12 cellular contexts compared by ENCODE assay signal in the genomic region with DNA sequence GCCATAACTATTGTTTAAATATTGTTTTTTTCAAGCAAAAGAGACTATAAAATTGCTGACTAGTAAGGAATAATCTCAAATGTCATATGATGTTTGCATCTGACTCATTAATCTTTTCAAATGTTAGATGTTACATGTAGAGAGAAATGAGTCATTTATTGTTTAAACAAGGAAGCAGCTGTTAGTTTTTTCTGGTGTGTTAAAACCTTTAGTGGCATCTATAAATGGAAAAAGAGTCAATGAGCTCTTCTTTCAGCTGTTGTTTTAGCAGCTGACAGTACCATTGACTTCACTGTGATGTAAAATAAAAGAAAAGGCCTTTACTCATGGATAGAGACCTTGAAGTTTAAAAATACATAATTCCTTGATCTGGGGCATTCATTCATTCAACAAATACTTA. TPM values are rescaled to one million over a fixed set of nuclear protein-coding genes. Genes with fewer than 3 reads are reported as not detected.
DNase-seq lines count a peak whose midpoint lies in the region; ATAC-seq and TF ChIP-seq lines count a peak whose summit lies in the region.
"Had no signal": no experiment of that assay in that cellular context is flagged by ENCODE, and none has a peak within 500 bp of the region (broad histone marks: within the 10 kb centered on the region; RNA-seq: fewer than 3 reads in every experiment).

No MANE protein-coding gene starts in this region.

- no peak overlapping the region for H2AK5ac ChIP-seq in IMR-90 (ENCODE audit: low read depth, low read length)

- H3K36me3 ChIP-seq in IMR-90 (ENCODE audit: control insufficient read depth, insufficient read depth, low read length) (peaks cover 3% of the 10 kb centered on the region; the same call in 1 of the 2 replicates), tibial nerve (peaks cover 0 to 29% (median 0%) of the 10 kb centered on the region in 3 donors)

- H2BK15ac ChIP-seq in IMR-90 (ENCODE audit: low read depth, low read length), result no peak overlapping the region

- peak; percentile 44 for ATAC-seq in IMR-90 (ENCODE audit: low read depth)
- ATAC-seq in GM18519 (IDR thresholded peaks at IDR 0.05; ENCODE audit: low FRiP score, unreplicated experiment), result no peak

- H3K56ac ChIP-seq in IMR-90 (ENCODE audit: extremely low read depth, insufficient read depth, low read length), result no peak overlapping the region

- no peaks in the 10 kb centered on the region for H3K79me1 ChIP-seq in IMR-90 (ENCODE audit: low read depth in 1 of 2, low read length in 2 of 2)

- H4K20me1 ChIP-seq in IMR-90 (ENCODE audit: insufficient read depth, low read length), result no peaks in the 10 kb centered on the region

- no peaks in the 10 kb centered on the region for H3K27me3 ChIP-seq in IMR-90 (ENCODE audit: control insufficient read depth, insufficient read depth, low read length)
- H3K27me3 ChIP-seq in tibial nerve, result no peaks in the 10 kb centered on the region

- H2BK5ac ChIP-seq in IMR-90 (ENCODE audit: low read depth, low read length, poor library complexity, severe bottlenecking), result peak overlapping the region; percentile 1

- no peak overlapping the region for H4K5ac ChIP-seq in IMR-90 (ENCODE audit: low read depth, low read length)

- CTCF ChIA-PET in IMR-90 (lab: Yijun Ruan, JAX), result no interaction called here

- TF ChIP-seq CTCF in IMR-90 (conservative IDR thresholded peaks at IDR 0.05; ENCODE audit: low read depth, low read length) (no peak), VCaP (conservative IDR thresholded peaks at IDR 0.05) (no peak), tibial nerve (IDR thresholded peaks at IDR 0.05) (no peak)

- POLR2A ChIA-PET in IMR-90 (lab: Charles Lee; ENCODE audit: unreplicated experiment), result interaction anchor here (0.5 kb wide), 1 partner anchor 274 kb away, joined by 3 read pairs; no protein-coding TSS in a partner anchor

- H3K4ac ChIP-seq in IMR-90 (ENCODE audit: low read depth, low read length), result no peak overlapping the region

- no TSS peak for BruUV-seq in IMR-90 (replicated peaks; lab: Mats Ljungman, UMichigan)

- no peak overlapping the region for H4K91ac ChIP-seq in IMR-90 (ENCODE audit: insufficient read depth, low read depth, low read length)

- intact Hi-C loops in IMR-90 (cut with micrococcal nuclease), result no loop called here

- H2BK120ac ChIP-seq in IMR-90 (ENCODE audit: low read depth, low read length), result no peak overlapping the region

- no peak overlapping the region for H3K4me2 ChIP-seq in IMR-90 (ENCODE audit: low read depth, low read length)
- H3K4me2 ChIP-seq: KMS-11 had no signal

- H3K4me3 ChIP-seq in IMR-90 (ENCODE audit: insufficient read depth, low read depth, low read length) (no peak overlapping the region), tibial nerve (no peak overlapping the region)

- in situ Hi-C loops in Caki2 (cut with HindIII; ENCODE audit: low pct_unique_long_range_greater_than_20kb, low sequenced_read_pairs), result no loop called here
- in situ Hi-C loops in IMR-90 (cut with MboI; ENCODE audit: low sequenced_read_pairs), result no loop called here

- no peak overlapping the region for H3K27ac ChIP-seq in IMR-90 (ENCODE audit: insufficient read depth, low read length)
- H3K27ac ChIP-seq in VCaP, result peak overlapping the region; percentile 60
- no peak overlapping the region for H3K27ac ChIP-seq in tibial nerve
- H3K27ac ChIP-seq: KMS-11 had no signal

- peaks cover 5% of the 10 kb centered on the region; the same call in 1 of the 2 replicates for H3K9me1 ChIP-seq in IMR-90 (ENCODE audit: insufficient read depth, low read length)

- H3K9ac ChIP-seq in IMR-90 (ENCODE audit: low read depth, low read length), result no peak overlapping the region
- H3K9ac ChIP-seq: KMS-11 had no signal

- no peak for TF ChIP-seq EP300 in tibial nerve (IDR thresholded peaks at IDR 0.05)

- TF ChIP-seq POLR2A in IMR-90 (IDR thresholded peaks at IDR 0.05; ENCODE audit: low read depth, low read length), result no peak
- no peak for TF ChIP-seq POLR2A in tibial nerve (IDR thresholded peaks at IDR 0.05)

- no peak overlapping the region for H2AFZ ChIP-seq in IMR-90 (replicated peaks; ENCODE audit: low read length, poor library complexity)

- H4K8ac ChIP-seq in IMR-90 (ENCODE audit: low read depth in 2 of 2, low read length in 2 of 2), result no peak overlapping the region; a peak in 1 of 4 replicates

- peaks cover 2% of the 10 kb centered on the region; the same call in 1 of the 2 replicates for H3K4me1 ChIP-seq in IMR-90 (ENCODE audit: control insufficient read depth, insufficient read depth, low read length)
- peaks cover 0 to 7% (median 0%) of the 10 kb centered on the region in 4 donors for H3K4me1 ChIP-seq in tibial nerve

- H3K9me3 ChIP-seq in IMR-90 (ENCODE audit: control insufficient read depth, insufficient read depth, low read length) (0 out of 2 replicates have a peak, but pooled peaks cover 3% of the 10 kb centered on the region), tibial nerve (no peaks in the 10 kb centered on the region)

- no peak overlapping the region for H2AK9ac ChIP-seq in IMR-90 (replicated peaks; ENCODE audit: low read depth, low read length, poor library complexity)

- dilution Hi-C loops in IMR-90 (cut with HindIII; ENCODE audit: low sequenced_read_pairs, unreplicated experiment), result no loop called here

- H3K23ac ChIP-seq in IMR-90 (ENCODE audit: low read depth, low read length), result no peak overlapping the region

- DNase-seq in Caki2 (ENCODE audit: low read depth) (peak; percentile 23), IMR-90 (peak; percentile 78), kidney glomerular epithelial cell (lab: John Stamatoyannopoulos, UW) (peak; percentile 46), tibial nerve (ENCODE audit: low spot score in 2 of 2) (no peak), OCI-M2 (lab: John Stamatoyannopoulos, UW; ENCODE audit: unreplicated experiment) (no peak), T-helper 1 cell (no peak)
- DNase-seq: activated B cell treated with CpG ODN at 0.5 μM for 24 hours, cerebellar nuclear complex had no signal

- TF ChIP-seq RAD21 in IMR-90 (IDR thresholded peaks at IDR 0.05; ENCODE audit: low read length), result no peak

- H2BK20ac ChIP-seq in IMR-90 (ENCODE audit: low read depth, low read length), result no peak overlapping the region

- no peak overlapping the region for H3K14ac ChIP-seq in IMR-90 (replicated peaks; ENCODE audit: low read depth, low read length)

- no peak overlapping the region; the same call in 1 of the 2 replicates for H3K18ac ChIP-seq in IMR-90 (ENCODE audit: low read depth, low read length)

TF ChIP-seq in IMR-90, 13 proteins besides CTCF, POLR2A, EP300 and RAD21:
- TF ChIP-seq FOS (IDR thresholded peaks at IDR 0.05; ENCODE audit: low read depth, low read length) (no peak), MAFK (IDR thresholded peaks at IDR 0.05; ENCODE audit: low read depth, low read length) (peak; percentile 97)

RNA-seq across cellular contexts. Expression of gene KLHL41, which starts 1.8 kb away (rescaled TPM):
- total RNA-seq in Caki2 (2014; rRNA removed; shearing (Covaris generic); ENCODE audit: low replicate concordance), result not detected in 2 replicates
- total RNA-seq in IMR-90 (2012; rRNA removed), result 0.18 and 0.28 TPM in 2 replicates
- polyA plus RNA-seq in IMR-90 (2012; rRNA removed), result 0.10 TPM in 2 replicates
- polyA plus RNA-seq in IMR-90 (2012; cell fraction: cytosol; rRNA removed), result 0.01 TPM in 2 replicates
- polyA plus RNA-seq in IMR-90 (2012; cell fraction: nucleus; rRNA removed; ENCODE audit: low replicate concordance), result 0.07 and 0.19 TPM in 2 replicates
- 1 to 10 TPM in 3 of 4 donors, under 1 TPM in 1; 0.90 to 2.3 (median 1.7) TPM for total RNA-seq in tibial nerve
- total RNA-seq: H1 had no signal
- polyA plus RNA-seq: H1 had no signal

RNA-seq across cellular contexts. Expression of gene BBS5, which starts 28.4 kb away (rescaled TPM):
- total RNA-seq in Caki2 (2014; rRNA removed; shearing (Covaris generic); ENCODE audit: low replicate concordance), result 2.0 and 6.2 TPM in 2 replicates
- 1.4 and 1.9 TPM in 2 replicates for total RNA-seq in IMR-90 (2012; rRNA removed)
- polyA plus RNA-seq in IMR-90 (2012; rRNA removed), result 4.1 and 4.4 TPM in 2 replicates
- 5.0 and 5.7 TPM in 2 replicates for polyA plus RNA-seq in IMR-90 (2012; cell fraction: cytosol; rRNA removed)
- polyA plus RNA-seq in IMR-90 (2012; cell fraction: nucleus; rRNA removed; ENCODE audit: low replicate concordance), result 11.6 and 17.6 TPM in 2 replicates
- total RNA-seq in tibial nerve, result 10 to 100 TPM; 14.4 to 21.6 (median 18.8) TPM

Comparison
In these comparisons a context has a peak if more than half of its experiments do, and no peak if none do; other contexts are left out.
1. DNase-seq: peak in Caki2 (single experiment), IMR-90 (single experiment) and kidney glomerular epithelial cell (single experiment); none in tibial nerve (0 of 2), OCI-M2 (single experiment) and T-helper 1 cell (0 of 5).